8 cellular contexts compared by ENCODE assay signal in the genomic region with DNA sequence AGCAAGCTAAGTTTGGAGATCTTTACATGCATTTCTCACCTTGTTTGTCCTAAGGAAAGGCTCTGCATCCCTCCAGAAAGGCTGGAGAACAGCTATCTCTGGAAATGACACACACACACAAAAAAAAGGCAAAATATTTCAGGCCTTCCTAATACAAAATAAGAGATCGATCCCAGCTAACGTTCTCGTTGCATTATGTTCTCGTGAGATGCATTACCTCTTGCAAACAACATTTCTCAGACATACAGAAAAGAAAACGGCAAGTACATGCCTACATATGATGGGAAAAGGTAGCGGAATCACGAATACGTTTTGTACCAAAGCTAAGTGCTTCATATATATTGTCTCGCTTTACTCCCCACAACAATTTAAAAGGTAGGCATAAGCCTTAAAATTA. TPM values are rescaled to one million over a fixed set of nuclear protein-coding genes. Genes with fewer than 3 reads are reported as not detected.
DNase-seq lines count a peak whose midpoint lies in the region; ATAC-seq and TF ChIP-seq lines count a peak whose summit lies in the region.

No MANE protein-coding gene starts in this region.

- H3K4me3 ChIP-seq in A673 (ENCODE audit: low read depth, low read length, poor library complexity, severe bottlenecking) = peak overlapping the region; percentile 70
- peak overlapping the region; percentile 76 for H3K4me3 ChIP-seq in iPS-11a (ENCODE audit: low read depth, low read length)
- H3K4me3 ChIP-seq in subcutaneous abdominal adipose tissue (ENCODE audit: low read depth in 1 of 5, low read length in 5 of 5) = peak overlapping the region; percentile 87 to 98 (median 98)

- peak; percentile 1 for ATAC-seq in GM21390 (IDR thresholded peaks at IDR 0.05; ENCODE audit: unreplicated experiment)
- ATAC-seq in HG02678 (IDR thresholded peaks at IDR 0.05; ENCODE audit: unreplicated experiment) = no peak

- no peaks in the 10 kb centered on the region for H3K27me3 ChIP-seq in A673 (replicated peaks; ENCODE audit: insufficient read depth, low read depth, low read length, poor library complexity)
- H3K27me3 ChIP-seq in subcutaneous abdominal adipose tissue (ENCODE audit: control insufficient read depth in 5 of 5, insufficient read depth in 4 of 5, low read length in 5 of 5) = no peaks in the 10 kb centered on the region

- H3K9ac ChIP-seq in subcutaneous abdominal adipose tissue (ENCODE audit: low read length in 5 of 5) = peak overlapping the region; percentile 12 to 90 (median 80)

- TSS peak; percentile 82 for BruUV-seq in A673 (replicated peaks; lab: Mats Ljungman, UMichigan)

- H3K9me3 ChIP-seq in A673 (ENCODE audit: low read depth, low read length, poor library complexity, severe bottlenecking) (no peaks in the 10 kb centered on the region), subcutaneous abdominal adipose tissue (ENCODE audit: control insufficient read depth in 5 of 5, low read length in 5 of 5) (no peaks in the 10 kb centered on the region)

- intact Hi-C loops in A673 (cut with micrococcal nuclease; ENCODE audit: unreplicated experiment) = loop anchor here (5.0 kb wide), 2 partner anchors 243 to 567 kb away; a partner anchor contains a TSS

- TF ChIP-seq CTCF in A673 (conservative IDR thresholded peaks at IDR 0.05; ENCODE audit: low read depth, low read length) (no peak), VCaP (conservative IDR thresholded peaks at IDR 0.05) (no peak)

- DNase-seq in A673 (ENCODE audit: low spot score) (no peak), NCI-H2029 treated with DMSO at 0.1 percent for 48 hours (lab: John Stamatoyannopoulos, UW) (no peak), mucosa of gallbladder (ENCODE audit: low spot score) (no peak)

- H3K36me3 ChIP-seq in A673 (ENCODE audit: insufficient read depth, low read length, poor library complexity, severe bottlenecking) = peaks cover 2% of the 10 kb centered on the region
- peaks cover 0 to 12% (median 2%) of the 10 kb centered on the region in 5 donors for H3K36me3 ChIP-seq in subcutaneous abdominal adipose tissue (ENCODE audit: control insufficient read depth in 5 of 5, insufficient read depth in 5 of 5, low read length in 5 of 5)

- POLR2A ChIA-PET in A673 (lab: Charles Lee; ENCODE audit: low non-redundant PET) = no interaction called here

- H3K4me1 ChIP-seq in A673 (ENCODE audit: insufficient read depth, low read length, poor library complexity, severe bottlenecking) (peaks cover 56% of the 10 kb centered on the region), subcutaneous abdominal adipose tissue (ENCODE audit: control insufficient read depth in 5 of 5, insufficient read depth in 5 of 5, low read length in 5 of 5) (peaks cover 3 to 20% (median 14%) of the 10 kb centered on the region in 5 donors)

- H3K27ac ChIP-seq in A673 (ENCODE audit: low read depth, low read length, poor library complexity, severe bottlenecking) (peak overlapping the region; percentile 78), VCaP (peak overlapping the region; percentile 80), subcutaneous abdominal adipose tissue (ENCODE audit: low read depth, low read length) (peak overlapping the region; percentile 1)

- CTCF ChIA-PET in A673 (lab: Charles Lee) = interaction anchor here (0.6 to 1.4 kb wide), 3 partner anchors 10 to 789 kb away, joined by 3 to 4 read pairs (median 4); no protein-coding TSS in a partner anchor

RNA-seq across cellular contexts. Expression of a gene that starts 0.5 kb away (rescaled TPM):
- total RNA-seq in A673 (2021) (23.0 and 31.9 TPM in 2 replicates), mucosa of gallbladder (11.7 TPM)

Comparison
In these comparisons a context has a peak if more than half of its experiments do, and no peak if none do; other contexts are left out.
1. H3K27ac ChIP-seq: peak in every context shown above with its lines; median percentile 80 in VCaP; 78 in A673; 1 in subcutaneous abdominal adipose tissue.